In genomic region chr7:105531797-105532671, GRCh38 we compare ENCODE assay signal across 1 cellular context.
TF ChIP-seq lines count a peak whose summit lies in the region.

Gene RINT1, plus strand, starts transcription at chr7:105532201. Its CDS starts 115 bp downstream, at chr7:105532316.

TF ChIP-seq in K562, 482 proteins besides CTCF, POLR2A, EP300 and RAD21 (continued from another document and continues in another):
- 0 out of 2 replicates have a peak, but pooled peaks have one; percentile 30 for TF ChIP-seq RREB1 (CRISPR knock-in tag; IDR thresholded peaks at IDR 0.05)
- no peak for TF ChIP-seq IFI16 (CRISPR knock-in tag; IDR thresholded peaks at IDR 0.05)
- no peak for TF ChIP-seq RFX5 (IDR thresholded peaks at IDR 0.05; ENCODE audit: low read depth, low read length)
- no peak for TF ChIP-seq RBM17 (IDR thresholded peaks at IDR 0.05; ENCODE audit: borderline replicate concordance, low read depth, low read length)
- TF ChIP-seq SIN3A (IDR thresholded peaks at IDR 0.05; ENCODE audit: borderline replicate concordance in 2 of 2, control insufficient read depth in 1 of 2, low read depth in 2 of 2, low read length in 2 of 2) = peak; percentile 80 to 90; a peak in 3 of 4 replicates
- TF ChIP-seq TAF1 (IDR thresholded peaks at IDR 0.05; ENCODE audit: control insufficient read depth, extremely low read depth, insufficient read depth, low read length, severe bottlenecking) = peak; percentile 99
- TF ChIP-seq HMGN3 (IDR thresholded peaks at IDR 0.05; ENCODE audit: borderline replicate concordance, extremely low read depth, insufficient read length, low read depth, low read length) = peak; percentile 88
- TF ChIP-seq CHD2 (IDR thresholded peaks at IDR 0.05; ENCODE audit: low read depth, low read length) = no peak
- TF ChIP-seq ZNF395 (CRISPR knock-in tag; IDR thresholded peaks at IDR 0.05) = no peak
- TF ChIP-seq NFRKB (IDR thresholded peaks at IDR 0.05; ENCODE audit: low read depth) = no peak; the same call in 1 of the 2 replicates
- no peak for TF ChIP-seq FOXO4 (CRISPR knock-in tag; IDR thresholded peaks at IDR 0.05)
- no peak for TF ChIP-seq MYBL2 (IDR thresholded peaks at IDR 0.05; ENCODE audit: low read depth)
- TF ChIP-seq MYBL2 (CRISPR knock-in tag; IDR thresholded peaks at IDR 0.05; ENCODE audit: borderline replicate concordance) = no peak
- TF ChIP-seq PHTF2 (CRISPR knock-in tag; IDR thresholded peaks at IDR 0.05) = peak; percentile 43; the same call in 1 of the 2 replicates
- no peak for TF ChIP-seq MCM3 (IDR thresholded peaks at IDR 0.05)
- TF ChIP-seq MTF1 (CRISPR knock-in tag; IDR thresholded peaks at IDR 0.05; ENCODE audit: borderline replicate concordance) = no peak
- TF ChIP-seq ZNF75A (CRISPR knock-in tag; IDR thresholded peaks at IDR 0.05) = no peak
- TF ChIP-seq SMAD3 (CRISPR knock-in tag; conservative IDR thresholded peaks at IDR 0.05) = peak; percentile 6; the same call in 1 of the 2 replicates
- TF ChIP-seq CBX2 (IDR thresholded peaks at IDR 0.05; ENCODE audit: insufficient read depth, low read length, poor library complexity, severe bottlenecking) = no peak
- TF ChIP-seq NFE2 (IDR thresholded peaks at IDR 0.05; ENCODE audit: low read depth) = peak; percentile 50
- 0 out of 2 replicates have a peak, but pooled peaks have one; percentile 50 for TF ChIP-seq ZNF197 (CRISPR knock-in tag; IDR thresholded peaks at IDR 0.05; ENCODE audit: low read depth)
- no peak for TF ChIP-seq FOXA1 (IDR thresholded peaks at IDR 0.05; ENCODE audit: borderline replicate concordance)
- TF ChIP-seq TARDBP (IDR thresholded peaks at IDR 0.05) = peak; percentile 47; the same call in 1 of the 2 replicates
- TF ChIP-seq MCM7 (IDR thresholded peaks at IDR 0.05) = no peak
- no peak for TF ChIP-seq EGR1 (conservative IDR thresholded peaks at IDR 0.05)
- peak; percentile 31; the same call in 1 of the 2 replicates for TF ChIP-seq ZNF592 (IDR thresholded peaks at IDR 0.05)
- no peak; the same call in 1 of the 2 replicates for TF ChIP-seq SMARCE1 (IDR thresholded peaks at IDR 0.05)
- TF ChIP-seq, protein P1, sequence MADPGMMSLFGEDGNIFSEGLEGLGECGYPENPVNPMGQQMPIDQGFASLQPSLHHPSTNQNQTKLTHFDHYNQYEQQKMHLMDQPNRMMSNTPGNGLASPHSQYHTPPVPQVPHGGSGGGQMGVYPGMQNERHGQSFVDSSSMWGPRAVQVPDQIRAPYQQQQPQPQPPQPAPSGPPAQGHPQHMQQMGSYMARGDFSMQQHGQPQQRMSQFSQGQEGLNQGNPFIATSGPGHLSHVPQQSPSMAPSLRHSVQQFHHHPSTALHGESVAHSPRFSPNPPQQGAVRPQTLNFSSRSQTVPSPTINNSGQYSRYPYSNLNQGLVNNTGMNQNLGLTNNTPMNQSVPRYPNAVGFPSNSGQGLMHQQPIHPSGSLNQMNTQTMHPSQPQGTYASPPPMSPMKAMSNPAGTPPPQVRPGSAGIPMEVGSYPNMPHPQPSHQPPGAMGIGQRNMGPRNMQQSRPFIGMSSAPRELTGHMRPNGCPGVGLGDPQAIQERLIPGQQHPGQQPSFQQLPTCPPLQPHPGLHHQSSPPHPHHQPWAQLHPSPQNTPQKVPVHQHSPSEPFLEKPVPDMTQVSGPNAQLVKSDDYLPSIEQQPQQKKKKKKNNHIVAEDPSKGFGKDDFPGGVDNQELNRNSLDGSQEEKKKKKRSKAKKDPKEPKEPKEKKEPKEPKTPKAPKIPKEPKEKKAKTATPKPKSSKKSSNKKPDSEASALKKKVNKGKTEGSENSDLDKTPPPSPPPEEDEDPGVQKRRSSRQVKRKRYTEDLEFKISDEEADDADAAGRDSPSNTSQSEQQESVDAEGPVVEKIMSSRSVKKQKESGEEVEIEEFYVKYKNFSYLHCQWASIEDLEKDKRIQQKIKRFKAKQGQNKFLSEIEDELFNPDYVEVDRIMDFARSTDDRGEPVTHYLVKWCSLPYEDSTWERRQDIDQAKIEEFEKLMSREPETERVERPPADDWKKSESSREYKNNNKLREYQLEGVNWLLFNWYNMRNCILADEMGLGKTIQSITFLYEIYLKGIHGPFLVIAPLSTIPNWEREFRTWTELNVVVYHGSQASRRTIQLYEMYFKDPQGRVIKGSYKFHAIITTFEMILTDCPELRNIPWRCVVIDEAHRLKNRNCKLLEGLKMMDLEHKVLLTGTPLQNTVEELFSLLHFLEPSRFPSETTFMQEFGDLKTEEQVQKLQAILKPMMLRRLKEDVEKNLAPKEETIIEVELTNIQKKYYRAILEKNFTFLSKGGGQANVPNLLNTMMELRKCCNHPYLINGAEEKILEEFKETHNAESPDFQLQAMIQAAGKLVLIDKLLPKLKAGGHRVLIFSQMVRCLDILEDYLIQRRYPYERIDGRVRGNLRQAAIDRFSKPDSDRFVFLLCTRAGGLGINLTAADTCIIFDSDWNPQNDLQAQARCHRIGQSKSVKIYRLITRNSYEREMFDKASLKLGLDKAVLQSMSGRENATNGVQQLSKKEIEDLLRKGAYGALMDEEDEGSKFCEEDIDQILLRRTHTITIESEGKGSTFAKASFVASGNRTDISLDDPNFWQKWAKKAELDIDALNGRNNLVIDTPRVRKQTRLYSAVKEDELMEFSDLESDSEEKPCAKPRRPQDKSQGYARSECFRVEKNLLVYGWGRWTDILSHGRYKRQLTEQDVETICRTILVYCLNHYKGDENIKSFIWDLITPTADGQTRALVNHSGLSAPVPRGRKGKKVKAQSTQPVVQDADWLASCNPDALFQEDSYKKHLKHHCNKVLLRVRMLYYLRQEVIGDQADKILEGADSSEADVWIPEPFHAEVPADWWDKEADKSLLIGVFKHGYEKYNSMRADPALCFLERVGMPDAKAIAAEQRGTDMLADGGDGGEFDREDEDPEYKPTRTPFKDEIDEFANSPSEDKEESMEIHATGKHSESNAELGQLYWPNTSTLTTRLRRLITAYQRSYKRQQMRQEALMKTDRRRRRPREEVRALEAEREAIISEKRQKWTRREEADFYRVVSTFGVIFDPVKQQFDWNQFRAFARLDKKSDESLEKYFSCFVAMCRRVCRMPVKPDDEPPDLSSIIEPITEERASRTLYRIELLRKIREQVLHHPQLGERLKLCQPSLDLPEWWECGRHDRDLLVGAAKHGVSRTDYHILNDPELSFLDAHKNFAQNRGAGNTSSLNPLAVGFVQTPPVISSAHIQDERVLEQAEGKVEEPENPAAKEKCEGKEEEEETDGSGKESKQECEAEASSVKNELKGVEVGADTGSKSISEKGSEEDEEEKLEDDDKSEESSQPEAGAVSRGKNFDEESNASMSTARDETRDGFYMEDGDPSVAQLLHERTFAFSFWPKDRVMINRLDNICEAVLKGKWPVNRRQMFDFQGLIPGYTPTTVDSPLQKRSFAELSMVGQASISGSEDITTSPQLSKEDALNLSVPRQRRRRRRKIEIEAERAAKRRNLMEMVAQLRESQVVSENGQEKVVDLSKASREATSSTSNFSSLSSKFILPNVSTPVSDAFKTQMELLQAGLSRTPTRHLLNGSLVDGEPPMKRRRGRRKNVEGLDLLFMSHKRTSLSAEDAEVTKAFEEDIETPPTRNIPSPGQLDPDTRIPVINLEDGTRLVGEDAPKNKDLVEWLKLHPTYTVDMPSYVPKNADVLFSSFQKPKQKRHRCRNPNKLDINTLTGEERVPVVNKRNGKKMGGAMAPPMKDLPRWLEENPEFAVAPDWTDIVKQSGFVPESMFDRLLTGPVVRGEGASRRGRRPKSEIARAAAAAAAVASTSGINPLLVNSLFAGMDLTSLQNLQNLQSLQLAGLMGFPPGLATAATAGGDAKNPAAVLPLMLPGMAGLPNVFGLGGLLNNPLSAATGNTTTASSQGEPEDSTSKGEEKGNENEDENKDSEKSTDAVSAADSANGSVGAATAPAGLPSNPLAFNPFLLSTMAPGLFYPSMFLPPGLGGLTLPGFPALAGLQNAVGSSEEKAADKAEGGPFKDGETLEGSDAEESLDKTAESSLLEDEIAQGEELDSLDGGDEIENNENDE (IDR thresholded peaks at IDR 0.05; ENCODE audit: low read depth, low read length) = no peak
- TF ChIP-seq XRCC3 (IDR thresholded peaks at IDR 0.05) = no peak
- no peak for TF ChIP-seq SNRNP70 (optimal IDR thresholded peaks at IDR 0.05; ENCODE audit: low read depth, low read length)
- TF ChIP-seq POLR3A (IDR thresholded peaks at IDR 0.05; ENCODE audit: borderline replicate concordance, extremely low read depth, insufficient read depth, insufficient read length) = no peak
- TF ChIP-seq, protein P2, sequence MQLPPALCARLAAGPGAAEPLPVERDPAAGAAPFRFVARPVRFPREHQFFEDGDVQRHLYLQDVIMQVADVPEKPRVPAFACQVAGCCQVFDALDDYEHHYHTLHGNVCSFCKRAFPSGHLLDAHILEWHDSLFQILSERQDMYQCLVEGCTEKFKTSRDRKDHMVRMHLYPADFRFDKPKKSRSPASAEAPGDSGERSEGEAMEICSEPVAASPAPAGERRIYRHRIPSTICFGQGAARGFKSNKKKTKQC (CRISPR knock-in tag; IDR thresholded peaks at IDR 0.05) = peak; percentile 95
- TF ChIP-seq ZFP30 (CRISPR knock-in tag; IDR thresholded peaks at IDR 0.05; ENCODE audit: borderline replicate concordance) = no peak
